In the genomic region with DNA sequence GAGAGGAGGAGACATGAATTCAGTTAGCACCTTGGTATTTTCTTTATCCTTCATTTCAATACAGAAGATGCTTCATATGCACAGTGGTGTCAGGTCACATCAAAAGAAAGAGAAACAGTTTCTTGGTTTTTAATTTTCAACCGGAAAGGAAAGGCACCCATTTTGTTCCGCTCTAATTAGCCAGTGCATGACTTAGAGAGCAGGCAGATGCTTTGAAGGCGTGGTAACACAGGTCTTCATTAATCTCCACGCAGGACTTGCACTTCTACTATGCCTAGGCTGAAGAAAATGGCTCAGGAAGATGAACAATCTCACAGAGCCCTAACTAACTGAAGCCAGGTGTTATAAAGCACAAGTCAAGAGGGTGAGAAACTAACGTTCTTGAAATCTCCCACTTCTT, we compare ENCODE assay signal across 23 cellular contexts.
DNase-seq lines count a peak whose midpoint lies in the region; ATAC-seq and TF ChIP-seq lines count a peak whose summit lies in the region.
"Had no signal": no experiment of that assay in that cellular context is flagged by ENCODE, and none has a peak within 500 bp of the region (broad histone marks: within the 10 kb centered on the region; RNA-seq: fewer than 3 reads in every experiment).

No MANE protein-coding gene starts in this region.

- CTCF ChIA-PET in OCI-LY7 (lab: Charles Lee; ENCODE audit: unreplicated experiment), result no interaction called here

- ATAC-seq in GM18867 (IDR thresholded peaks at IDR 0.05; ENCODE audit: unreplicated experiment) (peak; percentile 68), HG03064 (IDR thresholded peaks at IDR 0.05; ENCODE audit: low read depth, unreplicated experiment) (peak; percentile 71), HG02759 (IDR thresholded peaks at IDR 0.05; ENCODE audit: unreplicated experiment) (no peak)
- ATAC-seq in stimulated activated memory B cell treated with anti-CD40 and anti-IgM and Interleukin-4, amounts not matched to agents 10 μg/mL and 1 μg/mL and 100 μg/mL, for 72 hours, result peak; percentile 43
- ATAC-seq in effector memory CD8-positive, alpha-beta T cell (replicated peaks), result no peak
- ATAC-seq: naive thymus-derived CD8-positive, alpha-beta T cell; Right ventricle myocardium inferior had no signal

- no peak overlapping the region for H3K4me2 ChIP-seq in OCI-LY7 (ENCODE audit: low read length)

- no peaks in the 10 kb centered on the region for H3K9me3 ChIP-seq in OCI-LY7 (ENCODE audit: low read length)
- H3K9me3 ChIP-seq: breast epithelium, ovary, tibial artery had no signal

- BruUV-seq in OCI-LY7 (replicated peaks; lab: Mats Ljungman, UMichigan), result no TSS peak

- DNase-seq in OCI-LY7 (ENCODE audit: low spot score) (no peak), T-helper 2 cell (no peak)
- DNase-seq in effector memory CD8-positive, alpha-beta T cell, result no peak
- DNase-seq: activated CD4-positive, alpha-beta T cell treated with anti-CD3 and anti-CD28 coated beads, Interleukin-2, amount 10 ng/mL, durations not matched to agents 24 days and 14 days; COR-L47; hippocampal formation; KBM-7; mesendoderm; naive thymus-derived CD8-positive, alpha-beta T cell; NCI-H1092; NCI-H524; ovary; sigmoid colon; stimulated activated naive CD4-positive, alpha-beta T cell; tibial artery had no signal

- no peaks in the 10 kb centered on the region for H3K36me3 ChIP-seq in OCI-LY7 (ENCODE audit: insufficient read depth, low read length)
- H3K36me3 ChIP-seq: breast epithelium, ovary, sigmoid colon, tibial artery had no signal

- H3K36me3 Mint-ChIP-seq in stimulated activated memory B cell treated with anti-CD40 and anti-IgM and Interleukin-4, amounts not matched to agents 10 μg/mL and 1 μg/mL and 100 μg/mL, for 72 hours, result no peaks in the 10 kb centered on the region
- peaks cover 5% of the 10 kb centered on the region for H3K36me3 Mint-ChIP-seq in effector memory CD8-positive, alpha-beta T cell (ENCODE audit: insufficient read depth)
- H3K36me3 Mint-ChIP-seq: naive thymus-derived CD8-positive, alpha-beta T cell had no signal

- H3K9me2 ChIP-seq in OCI-LY7 (ENCODE audit: insufficient read depth, low read length), result no peaks in the 10 kb centered on the region

- intact Hi-C loops in OCI-LY7 (cut with micrococcal nuclease; ENCODE audit: unreplicated experiment), result no loop called here

- POLR2A ChIA-PET in OCI-LY7 (lab: Charles Lee), result interaction anchor here (0.6 kb wide), 1 partner anchor 551 kb away, joined by 3 read pairs; no protein-coding TSS in a partner anchor

- no peaks in the 10 kb centered on the region for H4K20me1 ChIP-seq in OCI-LY7 (ENCODE audit: insufficient read depth, low read length)

- H3K27ac Mint-ChIP-seq in stimulated activated memory B cell treated with anti-CD40 and anti-IgM and Interleukin-4, amounts not matched to agents 10 μg/mL and 1 μg/mL and 100 μg/mL, for 72 hours, result peak overlapping the region; percentile 57
- H3K27ac Mint-ChIP-seq in effector memory CD8-positive, alpha-beta T cell, result no peak overlapping the region
- H3K27ac Mint-ChIP-seq: activated CD4-positive, alpha-beta T cell treated with anti-CD3 and anti-CD28 coated beads, Interleukin-2, amount 10 ng/mL, durations not matched to agents 24 days and 14 days; activated T-helper 2 cell treated with anti-CD3 and anti-CD28 coated beads, Interferon-gamma antibody, Interleukin-2, Interleukin-4, amounts not matched to agents 10 μg/mL and 5 μg/mL and 100 μg/mL, durations not matched to agents 14 hours and 24 hours and 36 hours; naive thymus-derived CD8-positive, alpha-beta T cell had no signal

- H3K27ac ChIP-seq in OCI-LY7 (ENCODE audit: low read depth, low read length, poor library complexity, severe bottlenecking), result no peak overlapping the region
- H3K27ac ChIP-seq: breast epithelium, coronary artery, ovary, sigmoid colon, tibial artery had no signal

- H3K4me1 ChIP-seq in OCI-LY7 (ENCODE audit: insufficient read depth, low read length, poor library complexity, severe bottlenecking), result no peaks in the 10 kb centered on the region
- H3K4me1 ChIP-seq: breast epithelium, sigmoid colon, tibial artery had no signal

- H3K4me3 ChIP-seq in OCI-LY7 (ENCODE audit: low read depth, low read length, poor library complexity, severe bottlenecking), result no peak overlapping the region
- H3K4me3 ChIP-seq: breast epithelium, coronary artery, ovary, sigmoid colon, tibial artery had no signal

- no peaks in the 10 kb centered on the region for H3K9me3 Mint-ChIP-seq in stimulated activated memory B cell treated with anti-CD40 and anti-IgM and Interleukin-4, amounts not matched to agents 10 μg/mL and 1 μg/mL and 100 μg/mL, for 72 hours
- no peaks in the 10 kb centered on the region for H3K9me3 Mint-ChIP-seq in effector memory CD8-positive, alpha-beta T cell
- H3K9me3 Mint-ChIP-seq: activated CD4-positive, alpha-beta T cell treated with anti-CD3 and anti-CD28 coated beads, Interleukin-2, amount 10 ng/mL, durations not matched to agents 24 days and 14 days; activated T-helper 2 cell treated with anti-CD3 and anti-CD28 coated beads, Interferon-gamma antibody, Interleukin-2, Interleukin-4, amounts not matched to agents 10 μg/mL and 5 μg/mL and 100 μg/mL, durations not matched to agents 14 hours and 24 hours and 36 hours; naive thymus-derived CD8-positive, alpha-beta T cell had no signal

- H3K27me3 Mint-ChIP-seq in stimulated activated memory B cell treated with anti-CD40 and anti-IgM and Interleukin-4, amounts not matched to agents 10 μg/mL and 1 μg/mL and 100 μg/mL, for 72 hours, result no peaks in the 10 kb centered on the region
- peaks cover 6 to 22% of the 10 kb centered on the region in 2 donors for H3K27me3 Mint-ChIP-seq in effector memory CD8-positive, alpha-beta T cell

- H3K4me1 Mint-ChIP-seq in stimulated activated memory B cell treated with anti-CD40 and anti-IgM and Interleukin-4, amounts not matched to agents 10 μg/mL and 1 μg/mL and 100 μg/mL, for 72 hours, result peaks cover 12% of the 10 kb centered on the region
- no peaks in the 10 kb centered on the region for H3K4me1 Mint-ChIP-seq in effector memory CD8-positive, alpha-beta T cell (ENCODE audit: low read depth in 2 of 2)
- H3K4me1 Mint-ChIP-seq: activated CD4-positive, alpha-beta T cell treated with anti-CD3 and anti-CD28 coated beads, Interleukin-2, amount 10 ng/mL, durations not matched to agents 24 days and 14 days; naive thymus-derived CD8-positive, alpha-beta T cell had no signal

- no peak for TF ChIP-seq CTCF in OCI-LY7 (conservative IDR thresholded peaks at IDR 0.05; ENCODE audit: low read length)

- no peaks in the 10 kb centered on the region for H3K79me2 ChIP-seq in OCI-LY7 (ENCODE audit: insufficient read depth, low read depth, low read length)

- no peak overlapping the region for H3K4me3 Mint-ChIP-seq in stimulated activated memory B cell treated with anti-CD40 and anti-IgM and Interleukin-4, amounts not matched to agents 10 μg/mL and 1 μg/mL and 100 μg/mL, for 72 hours
- H3K4me3 Mint-ChIP-seq in effector memory CD8-positive, alpha-beta T cell, result no peak overlapping the region
- H3K4me3 Mint-ChIP-seq: activated CD4-positive, alpha-beta T cell treated with anti-CD3 and anti-CD28 coated beads, Interleukin-2, amount 10 ng/mL, durations not matched to agents 24 days and 14 days; naive thymus-derived CD8-positive, alpha-beta T cell had no signal

- peak overlapping the region; percentile 58 for H2AFZ ChIP-seq in OCI-LY7 (ENCODE audit: low read length)

Comparison
In these comparisons a context has a peak if more than half of its experiments do, and no peak if none do; other contexts are left out.
1. ATAC-seq: peak in GM18867 (single experiment), HG03064 (single experiment) and stimulated activated memory B cell treated with anti-CD40 and anti-IgM and Interleukin-4, amounts not matched to agents 10 μg/mL and 1 μg/mL and 100 μg/mL, for 72 hours (single experiment); none in HG02759 (single experiment) and effector memory CD8-positive, alpha-beta T cell (single experiment).